Comparison of ENCODE assay signal across 8 cellular contexts in genomic region chr16:58464916-58465731, GRCh38. TPM values are rescaled to one million over a fixed set of nuclear protein-coding genes. Genes with fewer than 3 reads are reported as not detected.
A peak's percentile ranks its signal among the peaks of the same experiment; 100 is the strongest.
DNase-seq lines count a peak whose midpoint lies in the region; ATAC-seq and TF ChIP-seq lines count a peak whose summit lies in the region.

No MANE protein-coding gene starts in this region.

- H2AFZ ChIP-seq in OCI-LY7 (ENCODE audit: low read length) = no peak overlapping the region

- POLR2A ChIA-PET in CD8-positive, alpha-beta T cell (lab: Charles Lee) = interaction anchor here (1.2 kb wide), 1 partner anchor 12 kb away, joined by 3 read pairs; no protein-coding TSS in a partner anchor
- POLR2A ChIA-PET in OCI-LY7 (lab: Charles Lee) (interaction anchor here (0.7 to 1.3 kb wide), 2 partner anchors 72 to 563 kb away, joined by 3 to 6 read pairs; partner anchors contain the start of gene GINS3), GM10248 (lab: Yijun Ruan, JAX) (no interaction called here)

- TF ChIP-seq CTCF in CD8-positive, alpha-beta T cell (IDR thresholded peaks at IDR 0.05) = no peak
- TF ChIP-seq CTCF in OCI-LY7 (conservative IDR thresholded peaks at IDR 0.05; ENCODE audit: low read length) (no peak), endothelial cell (IDR thresholded peaks at IDR 0.05; ENCODE audit: unreplicated experiment) (no peak), neural crest cell (conservative IDR thresholded peaks at IDR 0.05) (peak; percentile 32), GM10248 (IDR thresholded peaks at IDR 0.05; ENCODE audit: control extremely low read depth, extremely low read depth, low read depth, missing control alignments) (no peak)

- no peaks in the 10 kb centered on the region for H4K20me1 ChIP-seq in OCI-LY7 (ENCODE audit: insufficient read depth, low read length)

- no peaks in the 10 kb centered on the region for H3K9me3 ChIP-seq in CD8-positive, alpha-beta T cell (ENCODE audit: low read length)
- H3K9me3 ChIP-seq in OCI-LY7 (ENCODE audit: low read length) = no peaks in the 10 kb centered on the region

- no peaks in the 10 kb centered on the region for H3K9me2 ChIP-seq in OCI-LY7 (ENCODE audit: insufficient read depth, low read length)

- H3K27ac Mint-ChIP-seq in CD8-positive, alpha-beta T cell = no peak overlapping the region
- H3K27ac Mint-ChIP-seq in endothelial cell (ENCODE audit: unreplicated experiment) (no peak overlapping the region), neural crest cell (ENCODE audit: unreplicated experiment) (no peak overlapping the region)

- H3K36me3 ChIP-seq in CD8-positive, alpha-beta T cell (ENCODE audit: insufficient read depth, low read length) = no peaks in the 10 kb centered on the region
- H3K36me3 ChIP-seq in OCI-LY7 (ENCODE audit: insufficient read depth, low read length) = no peaks in the 10 kb centered on the region

- no peaks in the 10 kb centered on the region for H3K79me2 ChIP-seq in OCI-LY7 (ENCODE audit: insufficient read depth, low read depth, low read length)

- H3K27me3 Mint-ChIP-seq in CD8-positive, alpha-beta T cell (ENCODE audit: low read depth) = peaks cover 56% of the 10 kb centered on the region
- H3K27me3 Mint-ChIP-seq in endothelial cell (ENCODE audit: unreplicated experiment) = peaks cover 13% of the 10 kb centered on the region
- H3K27me3 Mint-ChIP-seq in neural crest cell (ENCODE audit: low read depth) = peaks cover 86% of the 10 kb centered on the region

- ATAC-seq in CD8-positive, alpha-beta T cell = no peak
- ATAC-seq in GM21528 (IDR thresholded peaks at IDR 0.05; ENCODE audit: low FRiP score, unreplicated experiment) (no peak), HG03521 (IDR thresholded peaks at IDR 0.05; ENCODE audit: unreplicated experiment) (no peak)

- H3K36me3 Mint-ChIP-seq in CD8-positive, alpha-beta T cell = no peaks in the 10 kb centered on the region
- H3K36me3 Mint-ChIP-seq in endothelial cell (ENCODE audit: low read depth, unreplicated experiment) (no peaks in the 10 kb centered on the region), neural crest cell (ENCODE audit: low read depth) (no peaks in the 10 kb centered on the region)

- H3K27ac ChIP-seq in CD8-positive, alpha-beta T cell (ENCODE audit: low read depth, low read length) = no peak overlapping the region
- H3K27ac ChIP-seq in OCI-LY7 (ENCODE audit: low read depth, low read length, poor library complexity, severe bottlenecking) = no peak overlapping the region

- DNase-seq in CD8-positive, alpha-beta T cell = no peak
- DNase-seq in OCI-LY7 (ENCODE audit: low spot score) (no peak), endothelial cell (ENCODE audit: low spot score) (peak; percentile 46), neural crest cell (ENCODE audit: low read depth, low spot score) (peak; percentile 25), NCI-H345 treated with DMSO at 0.1 percent for 48 hours (lab: John Stamatoyannopoulos, UW; ENCODE audit: unreplicated experiment) (no peak), GM10248 (ENCODE audit: extremely low spot score) (no peak)

- no TSS peak for BruUV-seq in OCI-LY7 (replicated peaks; lab: Mats Ljungman, UMichigan)

- no peaks in the 10 kb centered on the region for H3K9me3 Mint-ChIP-seq in CD8-positive, alpha-beta T cell
- H3K9me3 Mint-ChIP-seq in endothelial cell (ENCODE audit: unreplicated experiment) (no peaks in the 10 kb centered on the region), neural crest cell (no peaks in the 10 kb centered on the region)

- intact Hi-C loops in CD8-positive, alpha-beta T cell (cut with DNase I, micrococcal nuclease) = no loop called here
- intact Hi-C loops in OCI-LY7 (cut with micrococcal nuclease; ENCODE audit: unreplicated experiment) = no loop called here

- peaks cover 8% of the 10 kb centered on the region for H3K4me1 Mint-ChIP-seq in CD8-positive, alpha-beta T cell (ENCODE audit: low read depth)
- H3K4me1 Mint-ChIP-seq in endothelial cell (ENCODE audit: unreplicated experiment) (peaks cover 4% of the 10 kb centered on the region), neural crest cell (peaks cover 8% of the 10 kb centered on the region)

- peak overlapping the region; percentile 70 for H3K4me3 Mint-ChIP-seq in CD8-positive, alpha-beta T cell
- peak overlapping the region; percentile 86 for H3K4me3 Mint-ChIP-seq in endothelial cell (ENCODE audit: unreplicated experiment)
- peak overlapping the region; percentile 87 for H3K4me3 Mint-ChIP-seq in neural crest cell

- CTCF ChIA-PET in CD8-positive, alpha-beta T cell (lab: Charles Lee) = interaction anchor here (1.1 kb wide), 1 partner anchor 21 kb away, joined by 5 read pairs; no protein-coding TSS in a partner anchor
- CTCF ChIA-PET in OCI-LY7 (lab: Charles Lee; ENCODE audit: unreplicated experiment) = no interaction called here
- CTCF ChIA-PET in GM10248 (lab: Yijun Ruan, JAX) = interaction anchor here (1.2 kb wide), 1 partner anchor 128 kb away, joined by 5 read pairs; no protein-coding TSS in a partner anchor

- peak overlapping the region; percentile 56 for H3K4me2 ChIP-seq in OCI-LY7 (ENCODE audit: low read length)

- H3K4me3 ChIP-seq in CD8-positive, alpha-beta T cell (ENCODE audit: low read depth, low read length) = no peak overlapping the region
- H3K4me3 ChIP-seq in OCI-LY7 (ENCODE audit: low read depth, low read length, poor library complexity, severe bottlenecking) = peak overlapping the region; percentile 56

- H3K27me3 ChIP-seq in CD8-positive, alpha-beta T cell (ENCODE audit: insufficient read depth, low read length) = peaks cover 22% of the 10 kb centered on the region

- H3K4me1 ChIP-seq in CD8-positive, alpha-beta T cell (ENCODE audit: insufficient read depth, low read length) = peaks cover 5% of the 10 kb centered on the region
- H3K4me1 ChIP-seq in OCI-LY7 (ENCODE audit: insufficient read depth, low read length, poor library complexity, severe bottlenecking) = peaks cover 13% of the 10 kb centered on the region

RNA-seq across cellular contexts. Expression of gene NDRG4, which starts 34.8 kb away (rescaled TPM):
- total RNA-seq in CD8-positive, alpha-beta T cell = not detected
- total RNA-seq in OCI-LY7 (2014; rRNA removed; shearing (Covaris generic)) = 2.9 and 8.8 TPM in 2 replicates
- total RNA-seq in OCI-LY7 (2022) = 9.5 and 10.9 TPM in 2 replicates
- total RNA-seq in endothelial cell (ENCODE audit: unreplicated experiment) = 5.9 TPM
- 52.5 and 58.9 TPM in 2 replicates for total RNA-seq in neural crest cell

RNA-seq across cellular contexts. Expression of gene SETD6, which starts 50.2 kb away (rescaled TPM):
- total RNA-seq in CD8-positive, alpha-beta T cell = 10 to 100 TPM; 17.3 to 17.4 TPM
- total RNA-seq in OCI-LY7 (2014; rRNA removed; shearing (Covaris generic)) = 13.5 and 19.6 TPM in 2 replicates
- total RNA-seq in OCI-LY7 (2022) (33.1 and 33.6 TPM in 2 replicates), endothelial cell (ENCODE audit: unreplicated experiment) (7.9 TPM), neural crest cell (34.0 and 35.6 TPM in 2 replicates)

Comparison
In these comparisons a context has a peak if more than half of its experiments do, and no peak if none do; other contexts are left out.
1. DNase-seq: peak in endothelial cell (single experiment) and neural crest cell (single experiment); none in CD8-positive, alpha-beta T cell (0 of 7), OCI-LY7 (single experiment), NCI-H345 treated with DMSO at 0.1 percent for 48 hours (single experiment) and GM10248 (single experiment).
2. Peak in every context shown above with its lines, with median percentiles within 50 percentile points of each other: H3K4me3 Mint-ChIP-seq.